In genomic region chr16:27515874-27516353, GRCh38 we compare ENCODE assay signal across 8 cellular contexts. TPM values are rescaled to one million over a fixed set of nuclear protein-coding genes. Genes with fewer than 3 reads are reported as not detected.
A peak's percentile ranks its signal among the peaks of the same experiment; 100 is the strongest.
DNase-seq lines count a peak whose midpoint lies in the region; ATAC-seq, FAIRE-seq and TF ChIP-seq lines count a peak whose summit lies in the region.

No MANE protein-coding gene starts in this region.

- WGBS in right lobe of liver (ENCODE audit: insufficient coverage, low coverage, low lambda C conversion rate, missing lambda C conversion rate), result 100% methylated on average over 2 of the region's 9 CpGs
- 89 to 95% methylated on average over 5 to 9 of the region's 9 CpGs for WGBS in upper lobe of left lung, 2 donors

- no peak overlapping the region for H3K27ac ChIP-seq in PC-3 (ENCODE audit: low read length)
- H3K27ac ChIP-seq in right lobe of liver, result no peak overlapping the region
- H3K27ac ChIP-seq in upper lobe of left lung, result no peak overlapping the region

- no TSS peak for BruUV-seq in PC-3 (replicated peaks; lab: Mats Ljungman, UMichigan)

- no peak overlapping the region for H3K9ac ChIP-seq in PC-3 (ENCODE audit: low read length)

- no peaks in the 10 kb centered on the region for H3F3A ChIP-seq in PC-3 (ENCODE audit: low read length, unreplicated experiment)

- TF ChIP-seq EP300 in upper lobe of left lung (IDR thresholded peaks at IDR 0.05), result no peak

- no peak overlapping the region for H2AFZ ChIP-seq in PC-3 (ENCODE audit: low read length)

- peak; percentile 56 for TF ChIP-seq CTCF in AG10803 (conservative IDR thresholded peaks at IDR 0.05; ENCODE audit: low read length)
- TF ChIP-seq CTCF in PC-3 (conservative IDR thresholded peaks at IDR 0.05; ENCODE audit: low read depth, low read length), result peak; percentile 64
- peak; percentile 14 to 33 (median 30) for TF ChIP-seq CTCF in right lobe of liver (IDR thresholded peaks at IDR 0.05)
- TF ChIP-seq CTCF in upper lobe of left lung (IDR thresholded peaks at IDR 0.05), result peak; percentile 15 to 57 (median 38)

- intact Hi-C loops in PC-3 (cut with micrococcal nuclease), result no loop called here
- intact Hi-C loops in right lobe of liver (cut with DNase I), result no loop called here

- H3K79me2 ChIP-seq in PC-3 (ENCODE audit: low read length), result no peaks in the 10 kb centered on the region

- H3K4me1 ChIP-seq in PC-3 (ENCODE audit: insufficient read depth, low read length) (no peaks in the 10 kb centered on the region), right lobe of liver (no peaks in the 10 kb centered on the region), upper lobe of left lung (peaks cover 0 to 7% (median 2%) of the 10 kb centered on the region in 4 donors)

- H3K9me3 ChIP-seq in PC-3 (ENCODE audit: low read length), result no peaks in the 10 kb centered on the region
- H3K9me3 ChIP-seq in right lobe of liver, result no peaks in the 10 kb centered on the region
- H3K9me3 ChIP-seq in upper lobe of left lung, result no peaks in the 10 kb centered on the region

- ATAC-seq in PC-3 (peak; percentile 56), right lobe of liver (peak in 3 of 4 donors; percentile 15 to 36 (median 35)), upper lobe of left lung (ENCODE audit: low FRiP score in 2 of 2) (peak in 1 of 2 donors; percentile 12), HG03095 (IDR thresholded peaks at IDR 0.05; ENCODE audit: unreplicated experiment) (no peak)

- H3K4me2 ChIP-seq in PC-3 (ENCODE audit: low read length), result no peak overlapping the region

- H3K36me3 ChIP-seq in PC-3 (ENCODE audit: low read depth, low read length) (no peaks in the 10 kb centered on the region; the same call in 1 of the 2 replicates), right lobe of liver (peaks cover 0 to 4% (median 0%) of the 10 kb centered on the region in 4 donors), upper lobe of left lung (peaks cover 9 to 55% (median 36%) of the 10 kb centered on the region in 4 donors)

- no peaks in the 10 kb centered on the region for H3K27me3 ChIP-seq in PC-3 (ENCODE audit: low read length)
- no peaks in the 10 kb centered on the region for H3K27me3 ChIP-seq in right lobe of liver
- no peaks in the 10 kb centered on the region for H3K27me3 ChIP-seq in upper lobe of left lung

- POLR2A ChIA-PET in PC-3 (lab: Charles Lee; ENCODE audit: unreplicated experiment), result no interaction called here

- TF ChIP-seq POLR2A in right lobe of liver (IDR thresholded peaks at IDR 0.05) (no peak), upper lobe of left lung (IDR thresholded peaks at IDR 0.05) (no peak)

- DNase-seq in AG10803 (ENCODE audit: low read depth), result no peak
- DNase-seq in GM19239 (ENCODE audit: insufficient read length, low spot score), result peak; percentile 40
- peak; percentile 45 for DNase-seq in PC-3
- DNase-seq in T47D (ENCODE audit: low read depth in 1 of 2, low spot score in 1 of 2), result peak; percentile 42 to 59
- DNase-seq in right lobe of liver, result no peak
- no peak for DNase-seq in upper lobe of left lung
- no peak for DNase-seq in NOMO-1 treated with DMSO at 0.1 percent for 48 hours (lab: John Stamatoyannopoulos, UW; ENCODE audit: unreplicated experiment)

- no peaks in the 10 kb centered on the region for H4K20me1 ChIP-seq in PC-3 (ENCODE audit: low read length)

- FAIRE-seq in GM19239 (lab: Jason Lieb, UNC), result peak; percentile 76

- in situ Hi-C loops in T47D (cut with HindIII; ENCODE audit: low pct_unique_long_range_greater_than_20kb, low sequenced_read_pairs), result no loop called here

- H3K4me3 ChIP-seq in AG10803 (ENCODE audit: low read length) (no peak overlapping the region), PC-3 (ENCODE audit: low read length) (no peak overlapping the region), right lobe of liver (no peak overlapping the region), upper lobe of left lung (no peak overlapping the region)

- no peaks in the 10 kb centered on the region for H3K9me2 ChIP-seq in PC-3 (replicated peaks; ENCODE audit: low read length)

- CTCF ChIA-PET in PC-3 (lab: Charles Lee), result interaction anchor here (0.6 kb wide), 1 partner anchor 253 kb away, joined by 4 read pairs; no protein-coding TSS in a partner anchor

RNA-seq across cellular contexts. Expression of gene GTF3C1, which starts 33.8 kb away (rescaled TPM):
- total RNA-seq in PC-3 (2014; rRNA removed), result 97.5 and 138 TPM in 2 replicates
- total RNA-seq in right lobe of liver, result 10 to 100 TPM; 25.3 to 53.3 (median 26.9) TPM
- 100 to 1,000 TPM in 1 of 6 donors, 10 to 100 TPM in 5; 58.3 to 138 (median 73.3) TPM for total RNA-seq in upper lobe of left lung

RNA-seq across cellular contexts. Expression of gene KATNIP, which starts 34.0 kb away (rescaled TPM):
- total RNA-seq in PC-3 (2014; rRNA removed) (19.0 and 30.0 TPM in 2 replicates), right lobe of liver (10 to 100 TPM in 1 of 6 experiments, 1 to 10 TPM in 5; 6.1 to 10.2 (median 7.6) TPM), upper lobe of left lung (10 to 100 TPM; 19.9 to 79.6 (median 38.6) TPM)

Comparison
In these comparisons a context has a peak if more than half of its experiments do, and no peak if none do; other contexts are left out.
1. DNase-seq: peak in GM19239 (single experiment), PC-3 (single experiment) and T47D (2 of 2); none in AG10803 (single experiment), right lobe of liver (0 of 3), upper lobe of left lung (0 of 2) and NOMO-1 treated with DMSO at 0.1 percent for 48 hours (single experiment).
2. Peak in every context shown above with its lines, with median percentiles within 50 percentile points of each other: CTCF ChIP-seq.